In the genomic region with DNA sequence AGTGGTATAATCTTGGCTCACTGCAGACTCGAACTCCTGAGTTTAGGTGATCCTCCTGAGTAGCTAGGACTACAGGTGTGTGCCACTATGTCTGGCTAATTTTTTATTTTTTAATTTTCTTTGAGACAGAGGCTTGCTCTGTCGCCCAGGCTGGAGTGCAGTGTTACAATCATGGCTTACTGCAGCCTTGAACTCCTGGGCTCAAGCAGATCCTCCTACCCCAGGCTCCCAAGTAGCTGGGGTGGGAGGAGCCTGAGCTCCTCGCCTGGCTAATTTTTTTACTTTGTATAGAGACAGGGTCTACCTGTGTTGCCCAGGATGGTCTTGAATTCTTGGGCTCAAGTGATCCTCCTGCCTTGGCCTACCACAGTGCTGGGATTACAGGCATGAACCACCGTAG, we compare ENCODE assay signal across 17 cellular contexts.
"Had no signal": no experiment of that assay in that cellular context is flagged by ENCODE, and none has a peak within 500 bp of the region (broad histone marks: within the 10 kb centered on the region; RNA-seq: fewer than 3 reads in every experiment).

No MANE protein-coding gene starts in this region.

- DNase-seq: activated CD4-positive, alpha-beta T cell treated with anti-CD3 and anti-CD28 coated beads for 4 hours; activated effector memory CD4-positive, alpha-beta T cell treated with Interleukin-2 at 50 U/mL for 16 hours; activated T-cell treated with anti-CD3 and anti-CD28 coated beads for 4 hours; amygdala; glutamatergic neuron; left colon; naive thymus-derived CD4-positive, alpha-beta T cell; occipital lobe; stimulated activated CD4-positive, alpha-beta T cell treated with anti-CD3 and anti-CD28 coated beads, Interleukin-2, amount 100 ng/mL, for 24 hours; stimulated activated naive CD4-positive, alpha-beta T cell; T1000; upper lobe of right lung; WERI-Rb-1 had no signal

- H3K4me3 Mint-ChIP-seq: activated naive CD4-positive, alpha-beta T cell treated with anti-CD3 and anti-CD28 coated beads, Interleukin-2, amount 50 U/mL, for 24 hours; brain had no signal

- H3K9me3 ChIP-seq: esophagus muscularis mucosa, upper lobe of right lung had no signal

- H3K9me3 Mint-ChIP-seq: activated naive CD4-positive, alpha-beta T cell treated with anti-CD3 and anti-CD28 coated beads, Interleukin-2, amount 50 U/mL, for 24 hours had no signal

- H3K4me3 ChIP-seq: esophagus muscularis mucosa, upper lobe of right lung had no signal

- H3K36me3 ChIP-seq: esophagus muscularis mucosa, upper lobe of right lung, WERI-Rb-1 had no signal

- H3K27me3 ChIP-seq: esophagus muscularis mucosa, upper lobe of right lung had no signal

- ATAC-seq: left colon; naive thymus-derived CD4-positive, alpha-beta T cell; sciatic nerve; upper lobe of right lung had no signal

- H3K27me3 Mint-ChIP-seq: activated naive CD4-positive, alpha-beta T cell treated with anti-CD3 and anti-CD28 coated beads, Interleukin-2, amount 50 U/mL, for 24 hours; brain; naive thymus-derived CD4-positive, alpha-beta T cell had no signal

- H3K27ac ChIP-seq: upper lobe of right lung, WERI-Rb-1 had no signal
